In the genomic region with DNA sequence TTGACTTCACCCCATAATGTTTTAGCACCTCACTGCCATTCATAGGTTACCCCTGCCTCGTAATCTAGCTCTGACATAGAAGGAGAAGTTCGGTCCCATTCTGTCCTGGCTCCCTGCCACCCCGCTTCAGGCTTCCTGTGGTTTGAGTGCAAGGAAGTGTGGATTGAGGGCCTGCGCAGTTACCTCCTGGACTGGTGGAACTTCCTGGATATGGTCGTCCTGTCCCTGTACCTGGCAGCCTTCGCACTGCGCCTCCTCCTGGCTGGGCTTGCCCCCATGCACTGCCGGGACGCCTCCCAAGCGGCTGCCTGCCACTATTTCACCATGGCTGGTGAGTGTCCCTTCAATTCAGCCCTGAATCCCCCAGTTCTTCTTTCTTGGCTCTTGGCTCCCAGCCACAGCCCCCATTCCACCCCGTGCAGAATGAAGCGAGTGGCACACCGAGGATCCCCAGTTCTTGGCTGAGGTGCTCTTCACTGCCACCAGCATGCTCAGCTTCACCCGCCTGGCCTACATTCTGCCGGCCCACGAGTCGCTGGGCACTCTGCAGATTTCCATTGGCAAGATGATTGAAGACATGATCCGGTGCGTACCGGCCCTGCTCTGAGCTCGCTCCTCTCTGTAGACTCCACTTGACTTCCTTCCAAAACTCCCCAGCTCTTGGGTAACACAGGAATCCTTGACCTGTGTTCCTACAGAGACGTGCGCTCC, we compare ENCODE assay signal across 11 cellular contexts. TPM values are rescaled to one million over a fixed set of nuclear protein-coding genes. Genes with fewer than 3 reads are reported as not detected.
A peak's percentile ranks its signal among the peaks of the same experiment; 100 is the strongest.
DNase-seq lines count a peak whose midpoint lies in the region; ATAC-seq and TF ChIP-seq lines count a peak whose summit lies in the region.
"Had no signal": no experiment of that assay in that cellular context is flagged by ENCODE, and none has a peak within 500 bp of the region (broad histone marks: within the 10 kb centered on the region; RNA-seq: fewer than 3 reads in every experiment).

No MANE protein-coding gene starts in this region.

- H3K27ac ChIP-seq in heart left ventricle: no peak overlapping the region

- no peaks in the 10 kb centered on the region for H3K27me3 ChIP-seq in heart left ventricle

- DNase-seq in ELF-1 (ENCODE audit: low read depth, low spot score): peak; percentile 30
- DNase-seq in SKM-1 (lab: John Stamatoyannopoulos, UW; ENCODE audit: unreplicated experiment): peak; percentile 50
- DNase-seq in heart left ventricle: peak; percentile 53 to 81 (median 69)
- peak; percentile 52 for DNase-seq in pons (ENCODE audit: low spot score)
- DNase-seq in RKO (ENCODE audit: low spot score): no peak
- DNase-seq in NCI-H2171 treated with DMSO at 0.1 percent for 48 hours (lab: John Stamatoyannopoulos, UW): no peak
- no peak for DNase-seq in NCI-H774 (lab: John Stamatoyannopoulos, UW)
- DNase-seq in NK-92 (lab: John Stamatoyannopoulos, UW; ENCODE audit: unreplicated experiment): no peak
- DNase-seq: activated effector memory CD4-positive, alpha-beta T cell treated with Interleukin-2 at 50 U/mL for 16 hours; NCI-H1930 had no signal

- no peak for TF ChIP-seq POLR2A in heart left ventricle (IDR thresholded peaks at IDR 0.05)

- no peaks in the 10 kb centered on the region for H3K9me3 ChIP-seq in heart left ventricle

- no peak for TF ChIP-seq CTCF in heart left ventricle (IDR thresholded peaks at IDR 0.05)

- peak overlapping the region in 4 of 12 donors; percentile 15 to 45 (median 24) for H3K4me3 ChIP-seq in heart left ventricle

- ATAC-seq in heart left ventricle: peak in 3 of 4 donors; percentile 29 to 67 (median 49)

- 81 to 85% (median 83%) methylated on average over 20 to 23 of the region's 23 CpGs for WGBS in heart left ventricle, 4 donors

- H3K4me1 ChIP-seq in heart left ventricle: no peaks in the 10 kb centered on the region

- H3K36me3 ChIP-seq in heart left ventricle: no peaks in the 10 kb centered on the region

- intact Hi-C loops in heart left ventricle (cut with DNase I): no loop called here

RNA-seq across cellular contexts. Expression of a gene that starts 15.4 kb away (rescaled TPM):
- total RNA-seq in heart left ventricle: 1 to 10 TPM in 7 of 9 donors, under 1 TPM in 2; 0.56 to 3.4 (median 1.2) TPM
- polyA plus RNA-seq in heart left ventricle: under 1 TPM; 0.44 to 0.72 TPM
- total RNA-seq: HT-29 had no signal

RNA-seq across cellular contexts. Expression of a gene that starts 18.5 kb away (rescaled TPM):
- 1 to 10 TPM in 3 of 9 donors, under 1 TPM in 5, not detected in 1; 0.33 to 3.3 (median 0.61) TPM for total RNA-seq in heart left ventricle
- not detected for polyA plus RNA-seq in heart left ventricle
- total RNA-seq: HT-29 had no signal

RNA-seq across cellular contexts. Expression of a gene that starts 44.8 kb away (rescaled TPM):
- under 1 TPM in 8 of 9 donors, not detected in 1; 0.30 to 0.80 (median 0.47) TPM for total RNA-seq in heart left ventricle
- polyA plus RNA-seq in heart left ventricle: under 1 TPM; 0.43 to 0.57 TPM

Comparison
In these comparisons a context has a peak if more than half of its experiments do, and no peak if none do; other contexts are left out.
1. DNase-seq: peak in ELF-1 (single experiment), SKM-1 (single experiment), heart left ventricle (5 of 5) and pons (single experiment); none in RKO (single experiment), NCI-H2171 treated with DMSO at 0.1 percent for 48 hours (single experiment), NCI-H774 (single experiment) and NK-92 (single experiment).